In genomic region chr5:112253478-112254250, GRCh38 we compare ENCODE assay signal across 13 cellular contexts.
DNase-seq lines count a peak whose midpoint lies in the region; ATAC-seq and TF ChIP-seq lines count a peak whose summit lies in the region.
"Had no signal": no experiment of that assay in that cellular context is flagged by ENCODE, and none has a peak within 500 bp of the region (broad histone marks: within the 10 kb centered on the region; RNA-seq: fewer than 3 reads in every experiment).

No MANE protein-coding gene starts in this region.

- H3K36me3 ChIP-seq in GM23248 (ENCODE audit: low read depth) (no peaks in the 10 kb centered on the region), gastrocnemius medialis (no peaks in the 10 kb centered on the region)

- CTCF ChIA-PET in activated CD4-positive, alpha-beta memory T cell treated with anti-CD3 and anti-CD28 coated beads, Interleukin-2, amount 10 ng/mL, durations not matched to agents 7 days and 5 days (lab: Charles Lee): no interaction called here

- WGBS in GM23248 (ENCODE audit: low coverage in 1 of 2, low lambda C conversion rate in 2 of 2, missing lambda C conversion rate in 2 of 2), 2 experiments: 28 to 29% methylated on average over 9 of the region's 9 CpGs

- DNase-seq in GM23248: peak; percentile 76
- DNase-seq in astrocyte of the cerebellum (ENCODE audit: low read depth): peak; percentile 39
- DNase-seq in glomerular endothelial cell (ENCODE audit: extremely low read depth, low read depth, low spot score): peak; percentile 60
- peak; percentile 85 to 88 for DNase-seq in gastrocnemius medialis
- no peak for DNase-seq in iPS-NIHi7 (ENCODE audit: extremely low spot score)
- no peak for DNase-seq in activated CD4-positive, alpha-beta memory T cell treated with anti-CD3 and anti-CD28 coated beads, Interleukin-2, amount 10 ng/mL, durations not matched to agents 7 days and 5 days
- DNase-seq in activated gamma-delta T cell treated with Interleukin-2 at 50 U/mL for 16 hours: no peak
- DNase-seq in stimulated activated CD4-positive, alpha-beta T cell treated with anti-CD3 and anti-CD28 coated beads, Interleukin-1b, Interleukin-23, amount 100 ng/mL, for 48 hours: no peak
- DNase-seq: activated naive CD4-positive, alpha-beta T cell; cerebellar nuclear complex; NCI-H1436; SIG-M5 had no signal

- H3K27me3 Mint-ChIP-seq in activated CD4-positive, alpha-beta memory T cell treated with anti-CD3 and anti-CD28 coated beads, Interleukin-2, amount 10 ng/mL, durations not matched to agents 7 days and 5 days: peaks cover 5% of the 10 kb centered on the region

- no peaks in the 10 kb centered on the region for H3K36me3 Mint-ChIP-seq in activated CD4-positive, alpha-beta memory T cell treated with anti-CD3 and anti-CD28 coated beads, Interleukin-2, amount 10 ng/mL, durations not matched to agents 7 days and 5 days (ENCODE audit: low read depth)

- H3F3A ChIP-seq in GM23248 (ENCODE audit: insufficient read depth): no peaks in the 10 kb centered on the region

- in situ Hi-C loops in GM23248 (cut with MboI): no loop called here
- in situ Hi-C loops in astrocyte of the cerebellum (cut with HindIII; ENCODE audit: low sequenced_read_pairs): no loop called here
- in situ Hi-C loops in gastrocnemius medialis (cut with MboI; ENCODE audit: low sequenced_read_pairs in 4 of 4): no loop called here

- peak overlapping the region; percentile 16 for H3K4me2 ChIP-seq in GM23248 (ENCODE audit: unreplicated experiment)

- POLR2A ChIA-PET in activated CD4-positive, alpha-beta memory T cell treated with anti-CD3 and anti-CD28 coated beads, Interleukin-2, amount 10 ng/mL, durations not matched to agents 7 days and 5 days (lab: Charles Lee): no interaction called here

- no peaks in the 10 kb centered on the region for H4K20me1 ChIP-seq in GM23248 (ENCODE audit: insufficient read depth)

- ATAC-seq in gastrocnemius medialis: peak; percentile 100

- no peaks in the 10 kb centered on the region for H3K4me1 Mint-ChIP-seq in activated CD4-positive, alpha-beta memory T cell treated with anti-CD3 and anti-CD28 coated beads, Interleukin-2, amount 10 ng/mL, durations not matched to agents 7 days and 5 days

- H3K9me3 Mint-ChIP-seq in activated CD4-positive, alpha-beta memory T cell treated with anti-CD3 and anti-CD28 coated beads, Interleukin-2, amount 10 ng/mL, durations not matched to agents 7 days and 5 days: no peaks in the 10 kb centered on the region
- H3K9me3 Mint-ChIP-seq: stimulated activated naive CD8-positive, alpha-beta T cell treated with anti-CD3 and anti-CD28 coated beads, Interleukin-15, Interleukin-2, amounts not matched to agents 100 ng/mL and 50 ng/mL, for 24 hours had no signal

- H3K4me1 ChIP-seq in GM23248 (ENCODE audit: insufficient read depth): no peaks in the 10 kb centered on the region
- peaks cover 10 to 38% of the 10 kb centered on the region in 2 donors for H3K4me1 ChIP-seq in gastrocnemius medialis

- H3K4me3 ChIP-seq in GM23248 (no peak overlapping the region), astrocyte of the cerebellum (ENCODE audit: low read depth, low read length) (no peak overlapping the region), gastrocnemius medialis (no peak overlapping the region)

- intact Hi-C loops in gastrocnemius medialis (cut with DNase I; ENCODE audit: low total_unique reads): loop anchor here (2.0 to 10.0 kb wide), 3 partner anchors 85 to 499 kb away; partner anchors contain the start of gene NREP

- H3K4me3 Mint-ChIP-seq in activated CD4-positive, alpha-beta memory T cell treated with anti-CD3 and anti-CD28 coated beads, Interleukin-2, amount 10 ng/mL, durations not matched to agents 7 days and 5 days: no peak overlapping the region
- H3K4me3 Mint-ChIP-seq: stimulated activated naive CD8-positive, alpha-beta T cell treated with anti-CD3 and anti-CD28 coated beads, Interleukin-15, Interleukin-2, amounts not matched to agents 100 ng/mL and 50 ng/mL, for 24 hours had no signal

- H3K79me2 ChIP-seq in GM23248 (ENCODE audit: insufficient read depth): no peaks in the 10 kb centered on the region

- no peaks in the 10 kb centered on the region for H3K9me3 ChIP-seq in GM23248 (ENCODE audit: low read depth)
- H3K9me3 ChIP-seq in gastrocnemius medialis: no peaks in the 10 kb centered on the region

- TF ChIP-seq CTCF in astrocyte of the cerebellum (IDR thresholded peaks at IDR 0.05; ENCODE audit: low read depth, low read length, missing control alignments) (no peak), gastrocnemius medialis (IDR thresholded peaks at IDR 0.05 in 4 of 5, conservative IDR thresholded peaks at IDR 0.05 in 1 of 5) (no peak)

- H3K27ac Mint-ChIP-seq in activated CD4-positive, alpha-beta memory T cell treated with anti-CD3 and anti-CD28 coated beads, Interleukin-2, amount 10 ng/mL, durations not matched to agents 7 days and 5 days: no peak overlapping the region
- H3K27ac Mint-ChIP-seq: stimulated activated naive CD8-positive, alpha-beta T cell treated with anti-CD3 and anti-CD28 coated beads, Interleukin-15, Interleukin-2, amounts not matched to agents 100 ng/mL and 50 ng/mL, for 24 hours had no signal

- H2AFZ ChIP-seq in GM23248: no peak overlapping the region

- H3K27ac ChIP-seq in GM23248 (no peak overlapping the region), gastrocnemius medialis (peak overlapping the region; percentile 63 to 79 (median 70))

- no peaks in the 10 kb centered on the region for H3K9me2 ChIP-seq in GM23248 (ENCODE audit: insufficient read depth)

- H3K9ac ChIP-seq in GM23248: no peak overlapping the region

- H3K27me3 ChIP-seq in GM23248 (replicated peaks; ENCODE audit: insufficient read depth): no peaks in the 10 kb centered on the region
- H3K27me3 ChIP-seq in gastrocnemius medialis: no peaks in the 10 kb centered on the region

- no peak for TF ChIP-seq POLR2A in gastrocnemius medialis (IDR thresholded peaks at IDR 0.05)

Comparison
In these comparisons a context has a peak if more than half of its experiments do, and no peak if none do; other contexts are left out.
1. DNase-seq: peak in GM23248 (single experiment), astrocyte of the cerebellum (single experiment), glomerular endothelial cell (single experiment) and gastrocnemius medialis (2 of 2); none in iPS-NIHi7 (single experiment), activated CD4-positive, alpha-beta memory T cell treated with anti-CD3 and anti-CD28 coated beads, Interleukin-2, amount 10 ng/mL, durations not matched to agents 7 days and 5 days (single experiment), activated gamma-delta T cell treated with Interleukin-2 at 50 U/mL for 16 hours (single experiment) and stimulated activated CD4-positive, alpha-beta T cell treated with anti-CD3 and anti-CD28 coated beads, Interleukin-1b, Interleukin-23, amount 100 ng/mL, for 48 hours (single experiment).